In genomic region chr2:151421681-151422080, GRCh38 we compare ENCODE assay signal across 1 cellular context.
A peak's percentile ranks its signal among the peaks of the same experiment; 100 is the strongest.
TF ChIP-seq lines count a peak whose summit lies in the region.

No MANE protein-coding gene starts in this region.

TF ChIP-seq in K562, 482 proteins besides CTCF, POLR2A, EP300 and RAD21:
- TF ChIP-seq CEBPB (tag; IDR thresholded peaks at IDR 0.05) = peak; percentile 78
TF ChIP-seq in K562: peak in this region for 1; not testable (repeated sequence) for 481.
